18 cellular contexts compared by ENCODE assay signal in genomic region chr12:18629916-18630315, GRCh38.
DNase-seq lines count a peak whose midpoint lies in the region; TF ChIP-seq lines count a peak whose summit lies in the region.
"Had no signal": no experiment of that assay in that cellular context is flagged by ENCODE, and none has a peak within 500 bp of the region (broad histone marks: within the 10 kb centered on the region; RNA-seq: fewer than 3 reads in every experiment).

No MANE protein-coding gene starts in this region.

- H2AFZ ChIP-seq in mammary epithelial cell (ENCODE audit: low read depth, low read length): no peak overlapping the region

- no peak overlapping the region for H3K4me3 ChIP-seq in mammary epithelial cell (replicated peaks in 1 of 3; ENCODE audit: insufficient read depth in 1 of 3, low read depth in 2 of 3, low read length in 3 of 3)
- no peak overlapping the region for H3K4me3 ChIP-seq in prostate gland

- TF ChIP-seq CTCF in mammary epithelial cell (conservative IDR thresholded peaks at IDR 0.05 in 1 of 2, IDR thresholded peaks at IDR 0.05 in 1 of 2; ENCODE audit: extremely low read depth in 1 of 2, insufficient read depth in 1 of 2, low read depth in 1 of 2, low read length in 2 of 2) (no peak), prostate gland (IDR thresholded peaks at IDR 0.05) (no peak)

- H3K4me1 ChIP-seq in mammary epithelial cell (ENCODE audit: insufficient read depth, low read length): peaks cover 7% of the 10 kb centered on the region
- H3K4me1 ChIP-seq in prostate gland (replicated peaks): no peaks in the 10 kb centered on the region

- no peaks in the 10 kb centered on the region for H3K9me3 ChIP-seq in mammary epithelial cell (replicated peaks; ENCODE audit: insufficient read depth, low read length)
- H3K9me3 ChIP-seq in prostate gland: no peaks in the 10 kb centered on the region

- H3K79me2 ChIP-seq in mammary epithelial cell (ENCODE audit: insufficient read depth, low read length): no peaks in the 10 kb centered on the region

- intact Hi-C loops in mammary epithelial cell (cut with micrococcal nuclease) (no loop called here), prostate gland (cut with DNase I) (no loop called here)

- no peaks in the 10 kb centered on the region for H4K20me1 ChIP-seq in mammary epithelial cell (ENCODE audit: insufficient read depth, low read length)

- CTCF ChIA-PET in mammary epithelial cell (lab: Charles Lee; ENCODE audit: low non-redundant PET): no interaction called here

- dilution Hi-C loops in mammary epithelial cell (cut with HindIII; ENCODE audit: low sequenced_read_pairs): no loop called here

- no peak overlapping the region for H3K9ac ChIP-seq in mammary epithelial cell (ENCODE audit: insufficient read depth, low read length)
- H3K9ac ChIP-seq: SK-N-SH had no signal

- 71% methylated on average over 1 of the region's 1 CpG for WGBS in mammary epithelial cell (ENCODE audit: low coverage, missing lambda C conversion rate)
- 88% methylated on average over 1 of the region's 1 CpG for WGBS in prostate gland

- no peaks in the 10 kb centered on the region for H3K27me3 ChIP-seq in mammary epithelial cell (ENCODE audit: insufficient read depth, low read length)
- H3K27me3 ChIP-seq in prostate gland (replicated peaks; ENCODE audit: insufficient read depth): no peaks in the 10 kb centered on the region

- H3K27ac ChIP-seq in mammary epithelial cell (ENCODE audit: insufficient read depth, low read depth, low read length) (no peak overlapping the region), prostate gland (no peak overlapping the region)

- DNase-seq in A172 (ENCODE audit: low spot score): peak; percentile 10
- peak; percentile 28 for DNase-seq in M059J (ENCODE audit: low read depth)
- peak; percentile 79 for DNase-seq in mammary epithelial cell
- peak; percentile 23 for DNase-seq in kidney glomerular epithelial cell (lab: John Stamatoyannopoulos, UW)
- no peak for DNase-seq in middle frontal gyrus (ENCODE audit: extremely low spot score, low spot score)
- DNase-seq in DMS114 treated with DMSO at 0.1 percent for 48 hours (lab: John Stamatoyannopoulos, UW; ENCODE audit: unreplicated experiment): no peak
- DNase-seq in prostate gland (ENCODE audit: low spot score): no peak
- DNase-seq in stimulated activated naive CD4-positive, alpha-beta T cell (lab: John Stamatoyannopoulos, UW): no peak
- DNase-seq: 8988T; CD4-positive, alpha-beta memory T cell; DMS79 treated with DMSO at 0.1 percent for 48 hours; MV-4-11; NCI-H1417 treated with DMSO at 0.1 percent for 48 hours; NCI-H2029; NCI-H2171; NCI-H748 treated with DMSO at 0.1 percent for 48 hours; SK-N-SH; T-cell had no signal

- H3K36me3 ChIP-seq in mammary epithelial cell (ENCODE audit: insufficient read depth, low read length) (no peaks in the 10 kb centered on the region), prostate gland (no peaks in the 10 kb centered on the region)

- TF ChIP-seq POLR2A in prostate gland (IDR thresholded peaks at IDR 0.05): no peak

- in situ Hi-C loops in mammary epithelial cell (cut with MboI; ENCODE audit: low sequenced_read_pairs in 2 of 2): no loop called here

- no peak overlapping the region for H3K4me2 ChIP-seq in mammary epithelial cell (ENCODE audit: insufficient read depth, low read depth, low read length)
- H3K4me2 ChIP-seq: SK-N-SH had no signal

- no TSS peak for BruUV-seq in mammary epithelial cell (replicated peaks; lab: Mats Ljungman, UMichigan)

Comparison
In these comparisons a context has a peak if more than half of its experiments do, and no peak if none do; other contexts are left out.
1. DNase-seq: peak in A172 (single experiment), M059J (single experiment), mammary epithelial cell (single experiment) and kidney glomerular epithelial cell (single experiment); none in middle frontal gyrus (single experiment), DMS114 treated with DMSO at 0.1 percent for 48 hours (single experiment), prostate gland (single experiment) and stimulated activated naive CD4-positive, alpha-beta T cell (0 of 6).